In the genomic region with DNA sequence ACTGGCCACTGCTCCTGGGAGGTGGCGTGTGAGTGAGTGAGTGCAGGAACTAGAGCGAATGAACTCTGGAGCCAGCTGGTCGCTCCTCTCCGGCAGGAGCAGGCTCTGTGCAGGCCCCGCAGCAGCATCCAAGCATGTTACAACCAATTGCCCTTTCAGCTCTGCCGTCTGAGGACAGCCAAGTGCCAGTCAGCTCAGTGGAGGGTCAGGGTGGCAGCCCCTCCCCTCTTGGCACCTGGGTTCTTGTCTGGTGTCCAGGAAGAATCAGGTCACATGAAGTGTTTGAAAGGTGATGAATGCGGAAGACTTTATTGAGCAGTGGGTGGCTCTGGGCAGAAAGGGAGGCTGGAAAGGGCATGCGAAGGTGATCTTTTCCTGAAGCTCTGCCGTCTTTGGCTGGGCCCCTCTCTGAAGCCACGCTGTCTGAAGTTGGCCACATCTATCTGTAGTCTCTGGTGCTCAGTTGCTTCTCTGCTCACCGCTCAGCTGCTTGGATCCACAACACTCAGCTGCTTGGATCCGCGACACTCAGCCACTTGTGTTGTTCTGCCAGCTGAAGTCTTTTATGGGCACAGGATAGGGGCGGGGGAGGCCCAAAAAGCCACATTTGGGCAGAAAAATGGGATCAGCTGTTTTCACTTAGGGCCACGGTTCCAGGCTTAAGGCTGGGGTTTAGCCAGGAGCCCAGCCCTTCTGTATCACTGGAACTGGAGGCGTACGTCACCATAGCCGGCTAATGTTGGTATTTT, we compare ENCODE assay signal across 18 cellular contexts.
DNase-seq lines count a peak whose midpoint lies in the region; ATAC-seq, FAIRE-seq and TF ChIP-seq lines count a peak whose summit lies in the region.
"Had no signal": no experiment of that assay in that cellular context is flagged by ENCODE, and none has a peak within 500 bp of the region (broad histone marks: within the 10 kb centered on the region; RNA-seq: fewer than 3 reads in every experiment).

No MANE protein-coding gene starts in this region.

- no peaks in the 10 kb centered on the region for H3K27me3 Mint-ChIP-seq in dendritic cell treated with granulocyte-macrophage colony-stimulating factor and Interleukin-4, amounts not matched to agents 40 ng/mL and 50 ng/mL, for 4 days
- no peaks in the 10 kb centered on the region for H3K27me3 Mint-ChIP-seq in osteocyte (ENCODE audit: unreplicated experiment)

- no peak overlapping the region for H3K4me3 Mint-ChIP-seq in dendritic cell treated with granulocyte-macrophage colony-stimulating factor and Interleukin-4, amounts not matched to agents 40 ng/mL and 50 ng/mL, for 4 days
- H3K4me3 Mint-ChIP-seq in osteocyte (ENCODE audit: unreplicated experiment): no peak overlapping the region

- intact Hi-C loops in dendritic cell treated with granulocyte-macrophage colony-stimulating factor and Interleukin-4, amounts not matched to agents 40 ng/mL and 50 ng/mL, for 4 days (cut with micrococcal nuclease): no loop called here

- peaks cover 5% of the 10 kb centered on the region for H3K4me1 Mint-ChIP-seq in dendritic cell treated with granulocyte-macrophage colony-stimulating factor and Interleukin-4, amounts not matched to agents 40 ng/mL and 50 ng/mL, for 4 days (ENCODE audit: low read depth)
- peaks cover 9% of the 10 kb centered on the region for H3K4me1 Mint-ChIP-seq in osteocyte (ENCODE audit: unreplicated experiment)

- peaks cover 9% of the 10 kb centered on the region for H3K9me3 Mint-ChIP-seq in dendritic cell treated with granulocyte-macrophage colony-stimulating factor and Interleukin-4, amounts not matched to agents 40 ng/mL and 50 ng/mL, for 4 days
- peaks cover 4% of the 10 kb centered on the region for H3K9me3 Mint-ChIP-seq in osteocyte (ENCODE audit: unreplicated experiment)

- H3K27ac Mint-ChIP-seq in dendritic cell treated with granulocyte-macrophage colony-stimulating factor and Interleukin-4, amounts not matched to agents 40 ng/mL and 50 ng/mL, for 4 days: peak overlapping the region; percentile 13
- no peak overlapping the region for H3K27ac Mint-ChIP-seq in osteocyte (ENCODE audit: unreplicated experiment)
- H3K27ac Mint-ChIP-seq: activated naive CD4-positive, alpha-beta T cell treated with anti-CD3 and anti-CD28 coated beads, Interleukin-2, amount 50 U/mL, for 72 hours had no signal

- no peak for FAIRE-seq in urothelium cell line (lab: Jason Lieb, UNC)

- DNase-seq in AG20443 (ENCODE audit: low spot score) (peak; percentile 24), kidney tubule cell (ENCODE audit: low spot score) (peak; percentile 39), osteocyte (ENCODE audit: extremely low spot score, unreplicated experiment) (peak; percentile 60), urothelium cell line (ENCODE audit: low spot score) (no peak)
- no peak for DNase-seq in activated CD4-positive, alpha-beta T cell treated with anti-CD3 and anti-CD28 coated beads for 4 hours
- no peak for DNase-seq in activated CD4-positive, CD25-positive, alpha-beta regulatory T cell treated with anti-CD3 and anti-CD28 coated beads, Interleukin-2, amount 50 U/mL, for 72 hours
- DNase-seq: activated CD4-positive, alpha-beta T cell treated with anti-CD3 and anti-CD28 coated beads for 1 hour; foreskin keratinocyte; IMR-90; mesendoderm; NCI-H1417 treated with DMSO at 0.1 percent for 48 hours; NCI-H2171; NCI-H526; stimulated activated CD4-positive, alpha-beta T cell treated with anti-CD3 and anti-CD28 coated beads, Interleukin-12 subunit alpha, Interleukin-12 subunit beta, amount 100 ng/mL, for 4 hours; stomach had no signal

- H3K36me3 Mint-ChIP-seq in dendritic cell treated with granulocyte-macrophage colony-stimulating factor and Interleukin-4, amounts not matched to agents 40 ng/mL and 50 ng/mL, for 4 days (ENCODE audit: low read depth): no peaks in the 10 kb centered on the region
- H3K36me3 Mint-ChIP-seq in osteocyte (ENCODE audit: unreplicated experiment): no peaks in the 10 kb centered on the region

- no peak for TF ChIP-seq CTCF in osteocyte (IDR thresholded peaks at IDR 0.05)

- no peak for ATAC-seq in GM18861 (IDR thresholded peaks at IDR 0.05; ENCODE audit: unreplicated experiment)
- ATAC-seq: activated naive CD4-positive, alpha-beta T cell treated with anti-CD3 and anti-CD28 coated beads, Interleukin-2, amount 50 U/mL, for 72 hours; foreskin keratinocyte had no signal

Comparison
In these comparisons a context has a peak if more than half of its experiments do, and no peak if none do; other contexts are left out.
1. DNase-seq: peak in AG20443 (single experiment), kidney tubule cell (single experiment) and osteocyte (single experiment); none in activated CD4-positive, alpha-beta T cell treated with anti-CD3 and anti-CD28 coated beads for 4 hours (0 of 2), activated CD4-positive, CD25-positive, alpha-beta regulatory T cell treated with anti-CD3 and anti-CD28 coated beads, Interleukin-2, amount 50 U/mL, for 72 hours (single experiment) and urothelium cell line (single experiment).